In genomic region chrX:143664302-143664701, GRCh38 we compare ENCODE assay signal across 9 cellular contexts. TPM values are rescaled to one million over a fixed set of nuclear protein-coding genes. Genes with fewer than 3 reads are reported as not detected.
DNase-seq lines count a peak whose midpoint lies in the region; ATAC-seq and TF ChIP-seq lines count a peak whose summit lies in the region.
"Had no signal": no experiment of that assay in that cellular context is flagged by ENCODE, and none has a peak within 500 bp of the region (broad histone marks: within the 10 kb centered on the region; RNA-seq: fewer than 3 reads in every experiment).

No MANE protein-coding gene starts in this region.

- ATAC-seq in HG02870 (IDR thresholded peaks at IDR 0.05; ENCODE audit: unreplicated experiment) (peak; percentile 69), HG02642 (IDR thresholded peaks at IDR 0.05; ENCODE audit: poor library complexity, unreplicated experiment) (no peak)
- no peak for ATAC-seq in natural killer cell treated with Interleukin-12 subunit alpha and Interleukin-12 subunit beta and Interleukin-15 and Interleukin-18, amount 100 ng/mL, for 72 hours

- H3K27ac ChIP-seq in ascending aorta = no peak overlapping the region

- intact Hi-C loops in ascending aorta (cut with DNase I) = no loop called here

- peak in 2 of 3 experiments; percentile 35 to 51 for TF ChIP-seq CTCF in ascending aorta (IDR thresholded peaks at IDR 0.05)

- H3K4me1 Mint-ChIP-seq in natural killer cell treated with Interleukin-12 subunit alpha and Interleukin-12 subunit beta and Interleukin-15 and Interleukin-18, amount 100 ng/mL, for 72 hours (ENCODE audit: low read depth in 2 of 2) = no peaks in the 10 kb centered on the region

- H3K4me3 Mint-ChIP-seq in natural killer cell treated with Interleukin-12 subunit alpha and Interleukin-12 subunit beta and Interleukin-15 and Interleukin-18, amount 100 ng/mL, for 72 hours = no peak overlapping the region

- H3K9me3 ChIP-seq in ascending aorta = no peaks in the 10 kb centered on the region

- no peaks in the 10 kb centered on the region for H3K9me3 Mint-ChIP-seq in natural killer cell treated with Interleukin-12 subunit alpha and Interleukin-12 subunit beta and Interleukin-15 and Interleukin-18, amount 100 ng/mL, for 72 hours

- H3K27me3 Mint-ChIP-seq in natural killer cell treated with Interleukin-12 subunit alpha and Interleukin-12 subunit beta and Interleukin-15 and Interleukin-18, amount 100 ng/mL, for 72 hours = no peaks in the 10 kb centered on the region

- no peaks in the 10 kb centered on the region for H3K4me1 ChIP-seq in ascending aorta

- no peaks in the 10 kb centered on the region for H3K27me3 ChIP-seq in ascending aorta

- H3K36me3 Mint-ChIP-seq in natural killer cell treated with Interleukin-12 subunit alpha and Interleukin-12 subunit beta and Interleukin-15 and Interleukin-18, amount 100 ng/mL, for 72 hours = no peaks in the 10 kb centered on the region

- no peaks in the 10 kb centered on the region for H3K36me3 ChIP-seq in ascending aorta

- peak; percentile 0 for DNase-seq in EL
- no peak for DNase-seq in ascending aorta (ENCODE audit: low spot score in 2 of 2)
- DNase-seq in lung microvascular endothelial cell (ENCODE audit: low read depth in 2 of 2) = peak; percentile 1 to 12
- DNase-seq in epidermal melanocyte (ENCODE audit: insufficient read length, low spot score) = no peak
- no peak for DNase-seq in ureter (ENCODE audit: low spot score)
- DNase-seq in natural killer cell treated with Interleukin-12 subunit alpha and Interleukin-12 subunit beta and Interleukin-15 and Interleukin-18, amount 100 ng/mL, for 72 hours (ENCODE audit: low spot score) = no peak

- H3K4me3 ChIP-seq in ascending aorta = no peak overlapping the region

- no peak overlapping the region for H3K27ac Mint-ChIP-seq in natural killer cell treated with Interleukin-12 subunit alpha and Interleukin-12 subunit beta and Interleukin-15 and Interleukin-18, amount 100 ng/mL, for 72 hours

RNA-seq across cellular contexts. Expression of gene SLITRK4, which starts 28.4 kb away (rescaled TPM):
- 2.6 TPM for total RNA-seq in ascending aorta
- 0.20 and 0.65 TPM in 2 replicates for total RNA-seq in lung microvascular endothelial cell
- 0.18 TPM for total RNA-seq in ureter
- total RNA-seq in natural killer cell treated with Interleukin-12 subunit alpha and Interleukin-12 subunit beta and Interleukin-15 and Interleukin-18, amount 100 ng/mL, for 72 hours = not detected
- total RNA-seq: T-helper 2 cell treated with Interferon-gamma antibody and Interleukin-4, amounts not matched to agents 100 ng/mL and 5 ng/mL, for 36 hours had no signal

RNA-seq across cellular contexts. Expression of gene SPANXN2, which starts 56.2 kb away (rescaled TPM):
- not detected for total RNA-seq in ascending aorta
- not detected in 2 replicates for total RNA-seq in lung microvascular endothelial cell
- total RNA-seq in ureter = not detected
- total RNA-seq in natural killer cell treated with Interleukin-12 subunit alpha and Interleukin-12 subunit beta and Interleukin-15 and Interleukin-18, amount 100 ng/mL, for 72 hours = not detected
- total RNA-seq: T-helper 2 cell treated with Interferon-gamma antibody and Interleukin-4, amounts not matched to agents 100 ng/mL and 5 ng/mL, for 36 hours had no signal

Comparison
In these comparisons a context has a peak if more than half of its experiments do, and no peak if none do; other contexts are left out.
1. DNase-seq: peak in EL (single experiment) and lung microvascular endothelial cell (2 of 2); none in ascending aorta (0 of 2), epidermal melanocyte (single experiment), ureter (single experiment) and natural killer cell treated with Interleukin-12 subunit alpha and Interleukin-12 subunit beta and Interleukin-15 and Interleukin-18, amount 100 ng/mL, for 72 hours (single experiment).